11 cellular contexts compared by ENCODE assay signal in genomic region chr17:66533572-66533971, GRCh38.
DNase-seq lines count a peak whose midpoint lies in the region; ATAC-seq and TF ChIP-seq lines count a peak whose summit lies in the region.
"Had no signal": no experiment of that assay in that cellular context is flagged by ENCODE, and none has a peak within 500 bp of the region (broad histone marks: within the 10 kb centered on the region; RNA-seq: fewer than 3 reads in every experiment).

No MANE protein-coding gene starts in this region.

- no peaks in the 10 kb centered on the region for H3K27me3 Mint-ChIP-seq in WTC11 (ENCODE audit: low read depth)
- H3K27me3 Mint-ChIP-seq in activated naive CD4-positive, alpha-beta T cell treated with anti-CD3 and anti-CD28 coated beads, Interleukin-2, amount 10 ng/mL, durations not matched to agents 7 days and 5 days: no peaks in the 10 kb centered on the region

- H3K4me1 Mint-ChIP-seq in WTC11: peaks cover 57% of the 10 kb centered on the region
- H3K4me1 Mint-ChIP-seq in activated naive CD4-positive, alpha-beta T cell treated with anti-CD3 and anti-CD28 coated beads, Interleukin-2, amount 10 ng/mL, durations not matched to agents 7 days and 5 days: peaks cover 33% of the 10 kb centered on the region

- no peak overlapping the region for H3K4me3 Mint-ChIP-seq in WTC11
- H3K4me3 Mint-ChIP-seq in activated naive CD4-positive, alpha-beta T cell treated with anti-CD3 and anti-CD28 coated beads, Interleukin-2, amount 10 ng/mL, durations not matched to agents 7 days and 5 days: no peak overlapping the region
- H3K4me3 Mint-ChIP-seq: activated T-cell treated with anti-CD3 and anti-CD28 coated beads, Interleukin-2, amount 50 U/mL, for 72 hours had no signal

- no peak overlapping the region for H3K4me3 ChIP-seq in gastroesophageal sphincter

- TF ChIP-seq EP300 in gastroesophageal sphincter (IDR thresholded peaks at IDR 0.05): no peak

- POLR2A ChIA-PET in WTC11 (lab: Charles Lee): no interaction called here

- no peaks in the 10 kb centered on the region for H3K27me3 ChIP-seq in gastroesophageal sphincter

- no peaks in the 10 kb centered on the region for H3K9me3 ChIP-seq in gastroesophageal sphincter

- 0 to 6% methylated on average over 4 to 8 of the region's 9 CpGs for WGBS in gastroesophageal sphincter (ENCODE audit: low coverage in 1 of 2), 2 donors

- TF ChIP-seq CTCF in WTC11 (IDR thresholded peaks at IDR 0.05) (no peak), gastroesophageal sphincter (IDR thresholded peaks at IDR 0.05) (peak in 2 of 4 experiments; percentile 19 to 29), omental fat pad (IDR thresholded peaks at IDR 0.05) (no peak)

- ATAC-seq in WTC11 (peak; percentile 86), gastroesophageal sphincter (peak; percentile 80), omental fat pad (ENCODE audit: low FRiP score) (peak; percentile 32), HG02870 (IDR thresholded peaks at IDR 0.05; ENCODE audit: unreplicated experiment) (no peak)
- ATAC-seq: activated T-cell treated with anti-CD3 and anti-CD28 coated beads, Interleukin-2, amount 50 U/mL, for 72 hours had no signal

- no peaks in the 10 kb centered on the region for H3K9me3 Mint-ChIP-seq in WTC11
- no peaks in the 10 kb centered on the region for H3K9me3 Mint-ChIP-seq in activated naive CD4-positive, alpha-beta T cell treated with anti-CD3 and anti-CD28 coated beads, Interleukin-2, amount 10 ng/mL, durations not matched to agents 7 days and 5 days
- H3K9me3 Mint-ChIP-seq: activated T-cell treated with anti-CD3 and anti-CD28 coated beads, Interleukin-2, amount 50 U/mL, for 72 hours had no signal

- peak overlapping the region in 3 of 4 donors; percentile 69 to 80 (median 75) for H3K27ac ChIP-seq in gastroesophageal sphincter

- no peak for TF ChIP-seq POLR2A in gastroesophageal sphincter (IDR thresholded peaks at IDR 0.05)

- DNase-seq in C1 segment of cervical spinal cord (lab: John Stamatoyannopoulos, UW): peak in 9 of 14 donors; percentile 19 to 73 (median 45)
- DNase-seq in WTC11 (ENCODE audit: low spot score): peak; percentile 50
- no peak for DNase-seq in omental fat pad (ENCODE audit: low spot score)
- DNase-seq in activated naive CD4-positive, alpha-beta T cell treated with anti-CD3 and anti-CD28 coated beads, Interleukin-2, amount 10 ng/mL, durations not matched to agents 7 days and 5 days: no peak
- DNase-seq in AML-193 (lab: John Stamatoyannopoulos, UW): no peak
- no peak for DNase-seq in NCI-H82 (lab: John Stamatoyannopoulos, UW)
- DNase-seq: activated CD4-positive, CD25-positive, alpha-beta regulatory T cell; activated T-cell treated with anti-CD3 and anti-CD28 coated beads, Interleukin-2, amount 50 U/mL, for 72 hours; KG1 had no signal

- peak overlapping the region; percentile 73 for H3K27ac Mint-ChIP-seq in WTC11
- no peak overlapping the region for H3K27ac Mint-ChIP-seq in activated naive CD4-positive, alpha-beta T cell treated with anti-CD3 and anti-CD28 coated beads, Interleukin-2, amount 10 ng/mL, durations not matched to agents 7 days and 5 days
- H3K27ac Mint-ChIP-seq: activated T-cell treated with anti-CD3 and anti-CD28 coated beads, Interleukin-2, amount 50 U/mL, for 72 hours had no signal

- H3K36me3 Mint-ChIP-seq in WTC11: no peaks in the 10 kb centered on the region
- peaks cover 40% of the 10 kb centered on the region for H3K36me3 Mint-ChIP-seq in activated naive CD4-positive, alpha-beta T cell treated with anti-CD3 and anti-CD28 coated beads, Interleukin-2, amount 10 ng/mL, durations not matched to agents 7 days and 5 days

- CTCF ChIA-PET in WTC11 (lab: Charles Lee): interaction anchor here (0.6 to 0.9 kb wide), 2 partner anchors 33 to 256 kb away, joined by 3 read pairs; no protein-coding TSS in a partner anchor
- CTCF ChIA-PET in activated naive CD4-positive, alpha-beta T cell treated with anti-CD3 and anti-CD28 coated beads, Interleukin-2, amount 10 ng/mL, durations not matched to agents 7 days and 5 days (lab: Charles Lee): no interaction called here

- H3K36me3 ChIP-seq in gastroesophageal sphincter: no peaks in the 10 kb centered on the region

- H3K4me1 ChIP-seq in gastroesophageal sphincter: peaks cover 0 to 26% (median 15%) of the 10 kb centered on the region in 3 donors

TF ChIP-seq in WTC11, 78 proteins besides CTCF, POLR2A, EP300 and RAD21 (continues in another document):
- TF ChIP-seq USF1 (CRISPR knock-in tag; IDR thresholded peaks at IDR 0.05) (no peak), ZBTB21 (CRISPR knock-in tag; IDR thresholded peaks at IDR 0.05; ENCODE audit: borderline replicate concordance) (no peak), ZNF532 (CRISPR knock-in tag; IDR thresholded peaks at IDR 0.05; ENCODE audit: borderline replicate concordance) (no peak), GABPB1 (CRISPR knock-in tag; IDR thresholded peaks at IDR 0.05) (no peak), ZMAT4 (CRISPR knock-in tag; IDR thresholded peaks at IDR 0.05) (no peak), CREM (CRISPR knock-in tag; IDR thresholded peaks at IDR 0.05) (no peak)
- TF ChIP-seq, protein P1, sequence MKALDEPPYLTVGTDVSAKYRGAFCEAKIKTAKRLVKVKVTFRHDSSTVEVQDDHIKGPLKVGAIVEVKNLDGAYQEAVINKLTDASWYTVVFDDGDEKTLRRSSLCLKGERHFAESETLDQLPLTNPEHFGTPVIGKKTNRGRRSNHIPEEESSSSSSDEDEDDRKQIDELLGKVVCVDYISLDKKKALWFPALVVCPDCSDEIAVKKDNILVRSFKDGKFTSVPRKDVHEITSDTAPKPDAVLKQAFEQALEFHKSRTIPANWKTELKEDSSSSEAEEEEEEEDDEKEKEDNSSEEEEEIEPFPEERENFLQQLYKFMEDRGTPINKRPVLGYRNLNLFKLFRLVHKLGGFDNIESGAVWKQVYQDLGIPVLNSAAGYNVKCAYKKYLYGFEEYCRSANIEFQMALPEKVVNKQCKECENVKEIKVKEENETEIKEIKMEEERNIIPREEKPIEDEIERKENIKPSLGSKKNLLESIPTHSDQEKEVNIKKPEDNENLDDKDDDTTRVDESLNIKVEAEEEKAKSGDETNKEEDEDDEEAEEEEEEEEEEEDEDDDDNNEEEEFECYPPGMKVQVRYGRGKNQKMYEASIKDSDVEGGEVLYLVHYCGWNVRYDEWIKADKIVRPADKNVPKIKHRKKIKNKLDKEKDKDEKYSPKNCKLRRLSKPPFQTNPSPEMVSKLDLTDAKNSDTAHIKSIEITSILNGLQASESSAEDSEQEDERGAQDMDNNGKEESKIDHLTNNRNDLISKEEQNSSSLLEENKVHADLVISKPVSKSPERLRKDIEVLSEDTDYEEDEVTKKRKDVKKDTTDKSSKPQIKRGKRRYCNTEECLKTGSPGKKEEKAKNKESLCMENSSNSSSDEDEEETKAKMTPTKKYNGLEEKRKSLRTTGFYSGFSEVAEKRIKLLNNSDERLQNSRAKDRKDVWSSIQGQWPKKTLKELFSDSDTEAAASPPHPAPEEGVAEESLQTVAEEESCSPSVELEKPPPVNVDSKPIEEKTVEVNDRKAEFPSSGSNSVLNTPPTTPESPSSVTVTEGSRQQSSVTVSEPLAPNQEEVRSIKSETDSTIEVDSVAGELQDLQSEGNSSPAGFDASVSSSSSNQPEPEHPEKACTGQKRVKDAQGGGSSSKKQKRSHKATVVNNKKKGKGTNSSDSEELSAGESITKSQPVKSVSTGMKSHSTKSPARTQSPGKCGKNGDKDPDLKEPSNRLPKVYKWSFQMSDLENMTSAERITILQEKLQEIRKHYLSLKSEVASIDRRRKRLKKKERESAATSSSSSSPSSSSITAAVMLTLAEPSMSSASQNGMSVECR (CRISPR knock-in tag; IDR thresholded peaks at IDR 0.05; ENCODE audit: borderline replicate concordance): no peak

Comparison
In these comparisons a context has a peak if more than half of its experiments do, and no peak if none do; other contexts are left out.
1. DNase-seq: peak in C1 segment of cervical spinal cord (9 of 14) and WTC11 (single experiment); none in omental fat pad (single experiment), activated naive CD4-positive, alpha-beta T cell treated with anti-CD3 and anti-CD28 coated beads, Interleukin-2, amount 10 ng/mL, durations not matched to agents 7 days and 5 days (single experiment), AML-193 (0 of 2) and NCI-H82 (single experiment).